20 cellular contexts compared by ENCODE assay signal in genomic region chr17:1494203-1494602, GRCh38. TPM values are rescaled to one million over a fixed set of nuclear protein-coding genes. Genes with fewer than 3 reads are reported as not detected.
DNase-seq lines count a peak whose midpoint lies in the region; ATAC-seq and TF ChIP-seq lines count a peak whose summit lies in the region.
"Had no signal": no experiment of that assay in that cellular context is flagged by ENCODE, and none has a peak within 500 bp of the region (broad histone marks: within the 10 kb centered on the region; RNA-seq: fewer than 3 reads in every experiment).

No MANE protein-coding gene starts in this region.

- ATAC-seq in CD4-positive, alpha-beta T cell (ENCODE audit: poor library complexity), result no peak
- ATAC-seq in T-helper 17 cell (no peak), lower lobe of right lung (no peak)

- no peak for DNase-seq in CD4-positive, alpha-beta T cell
- DNase-seq in T-helper 17 cell (no peak), lower lobe of right lung (no peak), lower leg skin (ENCODE audit: low spot score in 2 of 2) (no peak), occipital lobe (lab: John Stamatoyannopoulos, UW) (no peak)
- no peak for DNase-seq in NK-92 treated with Interleukin-12 subunit alpha and Interleukin-12 subunit beta, amount 100 ng/mL, for 24 hours (lab: John Stamatoyannopoulos, UW)
- DNase-seq: activated CD4-positive, alpha-beta T cell treated with anti-CD3 and anti-CD28 coated beads, Interleukin-2, amount 10 ng/mL, durations not matched to agents 7 days and 5 days; COR-L47; DND-41; dorsolateral prefrontal cortex; foreskin melanocyte; GOT3; KBM-7; NCI-H1694; NCI-H748 treated with DMSO at 0.1 percent for 48 hours; retina; SHP77 treated with DMSO at 0.1 percent for 48 hours; stimulated activated CD8-positive, alpha-beta memory T cell treated with anti-CD3 and anti-CD28 coated beads, Interleukin-4, amount 100 ng/mL, for 48 hours had no signal

- no peaks in the 10 kb centered on the region for H3K27me3 Mint-ChIP-seq in CD4-positive, alpha-beta T cell
- no peaks in the 10 kb centered on the region for H3K27me3 Mint-ChIP-seq in T-helper 17 cell
- H3K27me3 Mint-ChIP-seq: activated CD4-positive, alpha-beta T cell treated with anti-CD3 and anti-CD28 coated beads, Interleukin-2, amount 10 ng/mL, durations not matched to agents 7 days and 5 days had no signal

- no peak for TF ChIP-seq POLR2A in lower leg skin (IDR thresholded peaks at IDR 0.05)

- no peaks in the 10 kb centered on the region for H3K9me3 Mint-ChIP-seq in CD4-positive, alpha-beta T cell
- H3K9me3 Mint-ChIP-seq: activated CD4-positive, alpha-beta T cell treated with anti-CD3 and anti-CD28 coated beads, Interleukin-2, amount 10 ng/mL, durations not matched to agents 7 days and 5 days had no signal

- H3K4me3 ChIP-seq in lower lobe of right lung (no peak overlapping the region), stomach smooth muscle (ENCODE audit: low read length in 2 of 2) (no peak overlapping the region), lower leg skin (ENCODE audit: low read depth, poor library complexity, severe bottlenecking) (no peak overlapping the region)
- H3K4me3 ChIP-seq: dorsolateral prefrontal cortex, suprapubic skin had no signal

- POLR2A ChIA-PET in CD4-positive, alpha-beta T cell (lab: Charles Lee), result interaction anchor here (4.1 kb wide), 1 partner anchor 22 kb away, joined by 33 read pairs; the partner anchor contains the start of gene INPP5K

- peak overlapping the region; percentile 80 for H3K27ac Mint-ChIP-seq in CD4-positive, alpha-beta T cell
- no peak overlapping the region for H3K27ac Mint-ChIP-seq in T-helper 17 cell
- H3K27ac Mint-ChIP-seq: activated CD4-positive, alpha-beta T cell treated with anti-CD3 and anti-CD28 coated beads, Interleukin-2, amount 10 ng/mL, durations not matched to agents 7 days and 5 days had no signal

- H3K36me3 ChIP-seq in lower lobe of right lung, result peaks cover 45% of the 10 kb centered on the region
- H3K36me3 ChIP-seq in stomach smooth muscle (ENCODE audit: control insufficient read depth in 2 of 2, insufficient read depth in 2 of 2, low read length in 2 of 2), result peaks cover 0 to 14% of the 10 kb centered on the region in 2 donors

- H3K4me1 Mint-ChIP-seq in CD4-positive, alpha-beta T cell (ENCODE audit: low read depth), result peaks cover 25% of the 10 kb centered on the region
- peaks cover 12% of the 10 kb centered on the region for H3K4me1 Mint-ChIP-seq in T-helper 17 cell

- CTCF ChIA-PET in CD4-positive, alpha-beta T cell (lab: Charles Lee), result no interaction called here

- intact Hi-C loops in CD4-positive, alpha-beta T cell (cut with DNase I, micrococcal nuclease), result loop anchor here in 1 of 2 experiments (5.0 kb wide), 1 partner anchor 37 kb away; the partner anchor contains the start of gene CRK
- intact Hi-C loops in lower lobe of right lung (cut with DNase I) (no loop called here), lower leg skin (cut with DNase I; ENCODE audit: low total_unique reads) (no loop called here)

- H3K4me1 ChIP-seq in lower lobe of right lung (peaks cover 67% of the 10 kb centered on the region), stomach smooth muscle (ENCODE audit: control insufficient read depth, insufficient read depth, low read length) (peaks cover 69% of the 10 kb centered on the region)

- no peak for TF ChIP-seq CTCF in CD4-positive, alpha-beta T cell (IDR thresholded peaks at IDR 0.05)
- no peak for TF ChIP-seq CTCF in lower lobe of right lung (IDR thresholded peaks at IDR 0.05)
- no peak for TF ChIP-seq CTCF in lower leg skin (IDR thresholded peaks at IDR 0.05)

- no peak overlapping the region for H3K27ac ChIP-seq in CD4-positive, alpha-beta T cell (ENCODE audit: low read depth, low read length)
- H3K27ac ChIP-seq in lower lobe of right lung (peak overlapping the region; percentile 91), stomach smooth muscle (ENCODE audit: low read length) (peak overlapping the region; percentile 84)

- no peaks in the 10 kb centered on the region for H3K27me3 ChIP-seq in CD4-positive, alpha-beta T cell (ENCODE audit: control insufficient read depth, insufficient read depth, low read length)
- no peaks in the 10 kb centered on the region for H3K27me3 ChIP-seq in lower lobe of right lung (ENCODE audit: low read depth)
- H3K27me3 ChIP-seq in stomach smooth muscle (ENCODE audit: control insufficient read depth in 1 of 2, insufficient read depth in 2 of 2, low read length in 2 of 2), result no peaks in the 10 kb centered on the region
- H3K27me3 ChIP-seq: dorsolateral prefrontal cortex, suprapubic skin had no signal

- WGBS in lower leg skin, 2 donors, result 93% methylated on average over 7 of the region's 7 CpGs

- H3K9me3 ChIP-seq in CD4-positive, alpha-beta T cell (ENCODE audit: control insufficient read depth, low read length), result no peaks in the 10 kb centered on the region
- no peaks in the 10 kb centered on the region for H3K9me3 ChIP-seq in T-helper 17 cell (ENCODE audit: control insufficient read depth, low read length, poor library complexity, severe bottlenecking)
- no peaks in the 10 kb centered on the region for H3K9me3 ChIP-seq in lower lobe of right lung
- no peaks in the 10 kb centered on the region for H3K9me3 ChIP-seq in stomach smooth muscle (ENCODE audit: control insufficient read depth in 2 of 2, low read length in 2 of 2)
- H3K9me3 ChIP-seq: suprapubic skin had no signal

- H3K4me3 Mint-ChIP-seq in CD4-positive, alpha-beta T cell, result peak overlapping the region; percentile 91
- H3K4me3 Mint-ChIP-seq in T-helper 17 cell, result peak overlapping the region; percentile 55
- H3K4me3 Mint-ChIP-seq: activated CD4-positive, alpha-beta T cell treated with anti-CD3 and anti-CD28 coated beads, Interleukin-2, amount 10 ng/mL, durations not matched to agents 7 days and 5 days had no signal

- peak overlapping the region; percentile 5 to 39 for H3K9ac ChIP-seq in stomach smooth muscle (ENCODE audit: low read length in 2 of 2)

- peaks cover 47% of the 10 kb centered on the region for H3K36me3 Mint-ChIP-seq in CD4-positive, alpha-beta T cell (ENCODE audit: low read depth)
- H3K36me3 Mint-ChIP-seq in T-helper 17 cell (ENCODE audit: low read depth), result peaks cover 3% of the 10 kb centered on the region

RNA-seq across cellular contexts. Expression of gene MYO1C, which starts 1.7 kb away (rescaled TPM):
- 10 to 100 TPM; 21.0 to 24.7 TPM for total RNA-seq in CD4-positive, alpha-beta T cell
- 10 to 100 TPM; 29.5 to 43.1 TPM for total RNA-seq in T-helper 17 cell
- total RNA-seq in lower lobe of right lung, result 213 TPM
- total RNA-seq in lower leg skin, result 100 to 1,000 TPM in 1 of 4 donors, 10 to 100 TPM in 3; 71.3 to 101 (median 84.8) TPM
- total RNA-seq in occipital lobe, result 7.3 TPM

RNA-seq across cellular contexts. Expression of gene INPP5K, which starts 22.2 kb away (rescaled TPM):
- total RNA-seq in CD4-positive, alpha-beta T cell, result 100 to 1,000 TPM; 199 to 207 TPM
- total RNA-seq in T-helper 17 cell, result 100 to 1,000 TPM; 172 to 189 TPM
- 57.9 TPM for total RNA-seq in lower lobe of right lung
- total RNA-seq in lower leg skin, result 100 to 1,000 TPM; 101 to 172 (median 134) TPM
- 43.2 TPM for total RNA-seq in occipital lobe

RNA-seq across cellular contexts. Expression of gene CRK, which starts 38.2 kb away (rescaled TPM):
- 10 to 100 TPM; 13.6 to 14.5 TPM for total RNA-seq in CD4-positive, alpha-beta T cell
- 10 to 100 TPM; 14.8 to 17.4 TPM for total RNA-seq in T-helper 17 cell
- total RNA-seq in lower lobe of right lung, result 66.2 TPM
- 10 to 100 TPM; 48.2 to 70.0 (median 50.7) TPM for total RNA-seq in lower leg skin
- 152 TPM for total RNA-seq in occipital lobe
